Comparison of ENCODE assay signal across 16 cellular contexts in genomic region chr12:71771069-71771468, GRCh38.
"Had no signal": no experiment of that assay in that cellular context is flagged by ENCODE, and none has a peak within 500 bp of the region (broad histone marks: within the 10 kb centered on the region; RNA-seq: fewer than 3 reads in every experiment).

No MANE protein-coding gene starts in this region.

- H3K9me3 Mint-ChIP-seq: activated naive CD4-positive, alpha-beta T cell treated with anti-CD3 and anti-CD28 coated beads, Interleukin-2, amount 50 U/mL, for 24 hours; activated T-cell treated with anti-CD3 and anti-CD28 coated beads, Interleukin-2, amount 50 U/mL, for 72 hours; natural killer cell treated with Interleukin-12 subunit alpha and Interleukin-12 subunit beta and Interleukin-15 and Interleukin-18, amount 100 ng/mL, for 72 hours; stimulated activated naive B cell treated with anti-CD40 and anti-IgM and Interleukin-4, amounts not matched to agents 10 μg/mL and 1 μg/mL and 100 μg/mL, for 72 hours had no signal

- H3K27ac Mint-ChIP-seq: activated naive CD4-positive, alpha-beta T cell treated with anti-CD3 and anti-CD28 coated beads, Interleukin-2, amount 50 U/mL, for 24 hours; natural killer cell treated with Interleukin-12 subunit alpha and Interleukin-12 subunit beta and Interleukin-15 and Interleukin-18, amount 100 ng/mL, for 72 hours; stimulated activated naive B cell treated with anti-CD40 and anti-IgM and Interleukin-4, amounts not matched to agents 10 μg/mL and 1 μg/mL and 100 μg/mL, for 72 hours had no signal

- H3K27me3 ChIP-seq: spleen, upper lobe of left lung had no signal

- DNase-seq: activated CD4-positive, alpha-beta T cell treated with anti-CD3 and anti-CD28 coated beads, Interleukin-2, amount 50 U/mL, for 1 hour; activated CD4-positive, CD25-positive, alpha-beta regulatory T cell treated with anti-CD3 and anti-CD28 coated beads, Interleukin-2, amount 50 U/mL, for 72 hours; activated CD8-positive, alpha-beta memory T cell treated with anti-CD3 and anti-CD28 coated beads for 24 hours; activated CD8-positive, alpha-beta memory T cell treated with anti-CD3 and anti-CD28 coated beads, Interleukin-2, amount 50 U/mL, for 48 hours; activated gamma-delta T cell; activated T-cell treated with anti-CD3 and anti-CD28 coated beads, Interleukin-2, amount 50 U/mL, for 72 hours; nucleus accumbens; retina; spleen; stimulated activated naive B cell treated with anti-CD40 and anti-IgM and Interleukin-4, amounts not matched to agents 10 μg/mL and 1 μg/mL and 100 μg/mL, for 72 hours; upper lobe of left lung had no signal

- H3K27ac ChIP-seq: thoracic aorta, upper lobe of left lung had no signal

- H3K4me3 ChIP-seq: lung, spleen, thoracic aorta, upper lobe of left lung had no signal

- H3K9me3 ChIP-seq: spleen, thoracic aorta had no signal

- ATAC-seq: activated T-cell treated with anti-CD3 and anti-CD28 coated beads, Interleukin-2, amount 50 U/mL, for 72 hours; left lobe of liver; natural killer cell treated with Interleukin-12 subunit alpha and Interleukin-12 subunit beta and Interleukin-15 and Interleukin-18, amount 100 ng/mL, for 72 hours; stimulated activated naive B cell treated with anti-CD40 and anti-IgM and Interleukin-4, amounts not matched to agents 10 μg/mL and 1 μg/mL and 100 μg/mL, for 72 hours had no signal

- H3K36me3 ChIP-seq: thoracic aorta had no signal

- H3K27me3 Mint-ChIP-seq: activated naive CD4-positive, alpha-beta T cell treated with anti-CD3 and anti-CD28 coated beads, Interleukin-2, amount 50 U/mL, for 24 hours; natural killer cell treated with Interleukin-12 subunit alpha and Interleukin-12 subunit beta and Interleukin-15 and Interleukin-18, amount 100 ng/mL, for 72 hours; stimulated activated naive B cell treated with anti-CD40 and anti-IgM and Interleukin-4, amounts not matched to agents 10 μg/mL and 1 μg/mL and 100 μg/mL, for 72 hours had no signal

- H3K4me3 Mint-ChIP-seq: activated naive CD4-positive, alpha-beta T cell treated with anti-CD3 and anti-CD28 coated beads, Interleukin-2, amount 50 U/mL, for 24 hours; activated T-cell treated with anti-CD3 and anti-CD28 coated beads, Interleukin-2, amount 50 U/mL, for 72 hours; natural killer cell treated with Interleukin-12 subunit alpha and Interleukin-12 subunit beta and Interleukin-15 and Interleukin-18, amount 100 ng/mL, for 72 hours; stimulated activated naive B cell treated with anti-CD40 and anti-IgM and Interleukin-4, amounts not matched to agents 10 μg/mL and 1 μg/mL and 100 μg/mL, for 72 hours had no signal
